14 cellular contexts compared by ENCODE assay signal in the genomic region with DNA sequence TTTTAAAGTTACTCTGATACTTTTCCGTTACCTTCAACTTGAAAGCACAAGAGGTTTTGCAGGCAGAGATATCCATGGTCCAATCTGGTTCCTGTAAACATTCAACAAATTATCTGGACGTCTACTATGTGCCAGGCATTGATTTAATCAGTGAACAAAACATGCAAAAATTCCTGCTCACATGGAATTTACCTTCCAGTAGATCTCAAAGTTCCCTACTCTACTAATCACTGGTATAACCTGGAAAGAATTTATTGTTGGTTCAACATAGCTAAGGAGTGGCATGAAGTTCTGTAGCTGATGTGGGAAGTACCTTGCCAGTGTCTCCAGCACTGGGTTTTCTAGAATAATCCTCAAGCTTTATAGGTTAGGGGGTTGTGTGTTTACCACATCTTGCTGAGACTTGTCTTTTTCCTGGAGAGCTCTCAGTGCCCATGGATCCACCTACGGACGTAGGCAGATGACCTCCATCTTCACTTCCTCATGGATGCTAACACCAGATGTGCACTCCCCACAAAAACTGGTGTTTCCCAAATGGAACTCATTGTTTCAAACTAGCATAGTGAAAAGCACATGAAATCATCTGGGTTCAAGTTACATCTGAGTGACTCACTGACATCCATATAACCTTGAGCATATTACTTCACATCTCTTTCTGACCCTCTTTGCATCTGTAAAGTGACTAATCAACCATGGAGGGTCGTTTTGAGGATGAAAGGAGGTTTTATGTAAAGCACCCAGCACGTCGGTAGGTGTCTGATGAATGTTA. TPM values are rescaled to one million over a fixed set of nuclear protein-coding genes. Genes with fewer than 3 reads are reported as not detected.
DNase-seq lines count a peak whose midpoint lies in the region; ATAC-seq and TF ChIP-seq lines count a peak whose summit lies in the region.
"Had no signal": no experiment of that assay in that cellular context is flagged by ENCODE, and none has a peak within 500 bp of the region (broad histone marks: within the 10 kb centered on the region; RNA-seq: fewer than 3 reads in every experiment).

No MANE protein-coding gene starts in this region.

- H3K4me1 Mint-ChIP-seq in endodermal cell = peaks cover 44% of the 10 kb centered on the region
- H3K4me1 Mint-ChIP-seq in activated T-helper 2 cell treated with anti-CD3 and anti-CD28 coated beads, Interferon-gamma antibody, Interleukin-2, Interleukin-4, amounts not matched to agents 10 μg/mL and 5 μg/mL and 100 μg/mL, durations not matched to agents 14 hours and 24 hours and 36 hours (ENCODE audit: low read depth) = no peaks in the 10 kb centered on the region
- H3K4me1 Mint-ChIP-seq: CD4-positive, alpha-beta memory T cell had no signal

- H3K27ac Mint-ChIP-seq in endodermal cell = peak overlapping the region; percentile 88
- H3K27ac Mint-ChIP-seq in activated T-helper 2 cell treated with anti-CD3 and anti-CD28 coated beads, Interferon-gamma antibody, Interleukin-2, Interleukin-4, amounts not matched to agents 10 μg/mL and 5 μg/mL and 100 μg/mL, durations not matched to agents 14 hours and 24 hours and 36 hours = no peak overlapping the region
- H3K27ac Mint-ChIP-seq: CD4-positive, alpha-beta memory T cell had no signal

- H3K9ac ChIP-seq in endodermal cell (ENCODE audit: extremely low read depth, low read length, poor library complexity, severe bottlenecking) = peak overlapping the region; percentile 18

- H3K9me3 ChIP-seq in endodermal cell (ENCODE audit: control insufficient read depth, low read length) (no peaks in the 10 kb centered on the region), mesodermal cell (ENCODE audit: control insufficient read depth, low read length) (no peaks in the 10 kb centered on the region)
- H3K9me3 ChIP-seq: testis had no signal

- intact Hi-C loops in activated T-helper 2 cell treated with anti-CD3 and anti-CD28 coated beads, Interferon-gamma antibody, Interleukin-2, Interleukin-4, amounts not matched to agents 10 μg/mL and 5 μg/mL and 100 μg/mL, durations not matched to agents 14 hours and 24 hours and 36 hours (cut with micrococcal nuclease) = no loop called here

- H3K27ac ChIP-seq in endodermal cell (ENCODE audit: low read depth, low read length) = no peak overlapping the region
- peak overlapping the region; percentile 93 for H3K27ac ChIP-seq in mesodermal cell (ENCODE audit: low read depth, low read length, severe bottlenecking)
- H3K27ac ChIP-seq: testis, WERI-Rb-1 had no signal

- no peak for ATAC-seq in GM21526 (IDR thresholded peaks at IDR 0.05; ENCODE audit: low FRiP score, unreplicated experiment)

- peak overlapping the region; percentile 16 for H3K4me3 Mint-ChIP-seq in endodermal cell
- no peak overlapping the region for H3K4me3 Mint-ChIP-seq in activated T-helper 2 cell treated with anti-CD3 and anti-CD28 coated beads, Interferon-gamma antibody, Interleukin-2, Interleukin-4, amounts not matched to agents 10 μg/mL and 5 μg/mL and 100 μg/mL, durations not matched to agents 14 hours and 24 hours and 36 hours (ENCODE audit: low read depth)
- H3K4me3 Mint-ChIP-seq: CD4-positive, alpha-beta memory T cell had no signal

- no peaks in the 10 kb centered on the region for H3K27me3 ChIP-seq in endodermal cell (ENCODE audit: control insufficient read depth, insufficient read depth, low read length, poor library complexity, severe bottlenecking)
- H3K27me3 ChIP-seq: testis had no signal

- H3K4me3 ChIP-seq in endodermal cell (ENCODE audit: low read length) = no peak overlapping the region
- H3K4me3 ChIP-seq in mesodermal cell (ENCODE audit: extremely low read depth, insufficient read depth, low read length, poor library complexity, severe bottlenecking) = no peak overlapping the region
- H3K4me3 ChIP-seq: testis had no signal

- H3K4me1 ChIP-seq in endodermal cell (ENCODE audit: control insufficient read depth, insufficient read depth, low read length) (peaks cover 7% of the 10 kb centered on the region), mesodermal cell (ENCODE audit: control insufficient read depth, insufficient read depth, low read length, poor library complexity, severe bottlenecking) (peaks cover 18% of the 10 kb centered on the region)
- H3K4me1 ChIP-seq: testis had no signal

- no peaks in the 10 kb centered on the region for H3K9me3 Mint-ChIP-seq in endodermal cell
- H3K9me3 Mint-ChIP-seq in activated T-helper 2 cell treated with anti-CD3 and anti-CD28 coated beads, Interferon-gamma antibody, Interleukin-2, Interleukin-4, amounts not matched to agents 10 μg/mL and 5 μg/mL and 100 μg/mL, durations not matched to agents 14 hours and 24 hours and 36 hours = no peaks in the 10 kb centered on the region
- H3K9me3 Mint-ChIP-seq: CD4-positive, alpha-beta memory T cell had no signal

- no peak for TF ChIP-seq CTCF in endodermal cell (conservative IDR thresholded peaks at IDR 0.05)

- peaks cover 30% of the 10 kb centered on the region for H3K36me3 Mint-ChIP-seq in endodermal cell (ENCODE audit: low read depth)
- H3K36me3 Mint-ChIP-seq in activated T-helper 2 cell treated with anti-CD3 and anti-CD28 coated beads, Interferon-gamma antibody, Interleukin-2, Interleukin-4, amounts not matched to agents 10 μg/mL and 5 μg/mL and 100 μg/mL, durations not matched to agents 14 hours and 24 hours and 36 hours (ENCODE audit: low read depth) = no peaks in the 10 kb centered on the region
- H3K36me3 Mint-ChIP-seq: CD4-positive, alpha-beta memory T cell had no signal

- H3K36me3 ChIP-seq in endodermal cell (ENCODE audit: control insufficient read depth, insufficient read depth, low read length) (peaks cover 30% of the 10 kb centered on the region), mesodermal cell (ENCODE audit: control insufficient read depth, insufficient read depth, low read length) (no peaks in the 10 kb centered on the region)
- H3K36me3 ChIP-seq: WERI-Rb-1 had no signal

- no peaks in the 10 kb centered on the region for H3K27me3 Mint-ChIP-seq in endodermal cell (ENCODE audit: insufficient read depth)
- H3K27me3 Mint-ChIP-seq in activated T-helper 2 cell treated with anti-CD3 and anti-CD28 coated beads, Interferon-gamma antibody, Interleukin-2, Interleukin-4, amounts not matched to agents 10 μg/mL and 5 μg/mL and 100 μg/mL, durations not matched to agents 14 hours and 24 hours and 36 hours (ENCODE audit: low read depth) = peaks cover 11% of the 10 kb centered on the region

- WGBS in endodermal cell (ENCODE audit: insufficient coverage in 1 of 2, insufficient read length in 1 of 2), 2 experiments = 67 to 73% methylated on average over 4 to 7 of the region's 7 CpGs
- WGBS in mesodermal cell (ENCODE audit: insufficient coverage in 2 of 2), 2 experiments = 51 to 73% methylated on average over 6 to 7 of the region's 7 CpGs

- DNase-seq in EL (peak; percentile 76), NCI-H226 (peak; percentile 59), endodermal cell (peak; percentile 48), NCI-H1048 (lab: John Stamatoyannopoulos, UW) (no peak), NCI-H2227 (lab: John Stamatoyannopoulos, UW; ENCODE audit: unreplicated experiment) (no peak)
- DNase-seq in activated T-helper 2 cell treated with anti-CD3 and anti-CD28 coated beads, Interferon-gamma antibody, Interleukin-2, Interleukin-4, amounts not matched to agents 10 μg/mL and 5 μg/mL and 100 μg/mL, durations not matched to agents 14 hours and 24 hours and 36 hours (ENCODE audit: low spot score) = no peak
- DNase-seq: CD4-positive, alpha-beta memory T cell; KG1; NK-92 treated with Interleukin-12 subunit alpha and Interleukin-12 subunit beta, amount 100 ng/mL, for 24 hours; stimulated activated CD4-positive, alpha-beta T cell treated with anti-CD3 and anti-CD28 coated beads, Interleukin-1b, Interleukin-23, amount 100 ng/mL, for 48 hours; testis; WERI-Rb-1 had no signal

RNA-seq across cellular contexts. Expression of a gene that starts 10.0 kb away (rescaled TPM):
- total RNA-seq in endodermal cell = 100 to 1,000 TPM; 117 to 124 TPM
- polyA plus RNA-seq in endodermal cell (2013, experiment 1 of 2) = 22.9 TPM
- 22.1 TPM for polyA plus RNA-seq in endodermal cell (2013, experiment 2 of 2)
- polyA plus RNA-seq in mesodermal cell (2013, experiment 1 of 2) = 5.4 TPM
- polyA plus RNA-seq in mesodermal cell (2013, experiment 2 of 2) = 4.0 TPM
- total RNA-seq in activated T-helper 2 cell treated with anti-CD3 and anti-CD28 coated beads, Interferon-gamma antibody, Interleukin-2, Interleukin-4, amounts not matched to agents 10 μg/mL and 5 μg/mL and 100 μg/mL, durations not matched to agents 14 hours and 24 hours and 36 hours = 0.11 and 0.21 TPM in 2 replicates

RNA-seq across cellular contexts. Expression of a gene that starts 57.4 kb away (rescaled TPM):
- total RNA-seq in endodermal cell = 10 to 100 TPM; 47.9 to 48.5 TPM
- polyA plus RNA-seq in endodermal cell (2013, experiment 1 of 2) = 40.9 TPM
- polyA plus RNA-seq in endodermal cell (2013, experiment 2 of 2) = 41.6 TPM
- polyA plus RNA-seq in mesodermal cell (2013, experiment 1 of 2) = 33.7 TPM
- 38.3 TPM for polyA plus RNA-seq in mesodermal cell (2013, experiment 2 of 2)
- 49.5 and 49.7 TPM in 2 replicates for total RNA-seq in activated T-helper 2 cell treated with anti-CD3 and anti-CD28 coated beads, Interferon-gamma antibody, Interleukin-2, Interleukin-4, amounts not matched to agents 10 μg/mL and 5 μg/mL and 100 μg/mL, durations not matched to agents 14 hours and 24 hours and 36 hours

Comparison
In these comparisons a context has a peak if more than half of its experiments do, and no peak if none do; other contexts are left out.
1. DNase-seq: peak in EL (single experiment), NCI-H226 (single experiment) and endodermal cell (single experiment); none in activated T-helper 2 cell treated with anti-CD3 and anti-CD28 coated beads, Interferon-gamma antibody, Interleukin-2, Interleukin-4, amounts not matched to agents 10 μg/mL and 5 μg/mL and 100 μg/mL, durations not matched to agents 14 hours and 24 hours and 36 hours (single experiment), NCI-H1048 (single experiment) and NCI-H2227 (single experiment).
2. RNA of a gene that starts 10.0 kb away (total RNA-seq): 117 to 124 TPM in endodermal cell; 0.11 to 0.21 TPM in activated T-helper 2 cell treated with anti-CD3 and anti-CD28 coated beads, Interferon-gamma antibody, Interleukin-2, Interleukin-4, amounts not matched to agents 10 μg/mL and 5 μg/mL and 100 μg/mL, durations not matched to agents 14 hours and 24 hours and 36 hours; every median in the first group is over 10 times any median in the second.